In the genomic region with DNA sequence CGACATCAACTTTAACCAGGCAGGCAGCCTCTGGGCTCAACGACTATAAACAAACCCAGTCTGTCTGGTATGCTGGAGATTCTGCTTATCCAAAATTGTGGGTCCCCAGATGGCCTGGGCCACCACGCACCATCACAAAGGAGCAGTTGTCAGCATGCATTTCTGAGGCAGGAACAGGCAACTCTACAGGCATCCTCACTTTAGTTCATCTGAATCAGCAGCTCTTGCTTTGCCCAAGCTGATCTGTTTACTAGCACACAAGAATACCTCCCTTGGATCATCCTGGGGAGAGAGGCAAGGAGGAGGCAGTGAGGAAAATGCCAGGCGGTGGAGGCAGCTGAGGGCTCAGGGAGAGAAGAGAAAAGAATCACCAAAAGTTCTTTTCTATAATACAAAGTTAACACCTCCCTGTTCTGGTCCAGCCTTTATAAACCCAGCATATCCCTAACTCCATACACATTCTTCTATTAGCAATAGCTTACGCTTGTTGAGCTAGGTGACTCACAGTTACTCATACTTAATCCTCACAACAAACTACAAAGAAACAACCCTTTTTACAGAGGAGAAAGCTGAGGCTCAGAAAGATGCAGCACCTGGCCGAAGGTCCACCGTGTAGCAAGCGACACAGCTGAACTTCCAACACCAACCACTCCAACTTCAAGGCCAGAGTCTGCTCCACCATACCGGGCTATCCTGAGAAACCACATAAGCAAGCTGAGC, we compare ENCODE assay signal across 21 cellular contexts. TPM values are rescaled to one million over a fixed set of nuclear protein-coding genes. Genes with fewer than 3 reads are reported as not detected.
A peak's percentile ranks its signal among the peaks of the same experiment; 100 is the strongest.
DNase-seq lines count a peak whose midpoint lies in the region; ATAC-seq, FAIRE-seq and TF ChIP-seq lines count a peak whose summit lies in the region.
"Had no signal": no experiment of that assay in that cellular context is flagged by ENCODE, and none has a peak within 500 bp of the region (broad histone marks: within the 10 kb centered on the region; RNA-seq: fewer than 3 reads in every experiment).

No MANE protein-coding gene starts in this region.

- H3K9me1 ChIP-seq in IMR-90 (ENCODE audit: insufficient read depth, low read length) (peaks cover 16% of the 10 kb centered on the region), K562 (ENCODE audit: control insufficient read depth, insufficient read depth, low read length) (no peaks in the 10 kb centered on the region), keratinocyte (ENCODE audit: control insufficient read depth, extremely low read depth, insufficient read depth, low read length) (peaks cover 2% of the 10 kb centered on the region)

- H3K23ac ChIP-seq in IMR-90 (ENCODE audit: low read depth, low read length): no peak overlapping the region; the same call in 1 of the 2 replicates

- in situ Hi-C loops in IMR-90 (cut with MboI; ENCODE audit: low sequenced_read_pairs): no loop called here
- in situ Hi-C loops in K562 (cut with MboI): no loop called here

- H3K56ac ChIP-seq in IMR-90 (ENCODE audit: extremely low read depth, insufficient read depth, low read length): no peak overlapping the region

- H2BK5ac ChIP-seq in IMR-90 (ENCODE audit: low read depth, low read length, poor library complexity, severe bottlenecking): no peak overlapping the region

- H2BK20ac ChIP-seq in IMR-90 (ENCODE audit: low read depth, low read length): no peak overlapping the region

- H2BK15ac ChIP-seq in IMR-90 (ENCODE audit: low read depth, low read length): no peak overlapping the region

- 0 out of 2 replicates have a peak overlapping the region, but pooled peaks have one; percentile 7 for H3K14ac ChIP-seq in IMR-90 (replicated peaks; ENCODE audit: low read depth, low read length)

- H4K20me1 ChIP-seq in IMR-90 (ENCODE audit: insufficient read depth, low read length) (peaks cover 31% of the 10 kb centered on the region), K562 (replicated peaks; ENCODE audit: control insufficient read depth, insufficient read depth, low read length) (no peaks in the 10 kb centered on the region; the same call in 1 of the 2 replicates), keratinocyte (ENCODE audit: control insufficient read depth, extremely low read depth, insufficient read depth, low read length) (peaks cover 9% of the 10 kb centered on the region)

- peak overlapping the region; percentile 24; the same call in 1 of the 2 replicates for H3K4ac ChIP-seq in IMR-90 (ENCODE audit: low read depth, low read length)

- H3K36me3 ChIP-seq in IMR-90 (ENCODE audit: control insufficient read depth, insufficient read depth, low read length) (peaks cover 17% of the 10 kb centered on the region), K562 (ENCODE audit: control insufficient read depth, insufficient read depth, low read length) (peaks cover 69% of the 10 kb centered on the region), keratinocyte (ENCODE audit: control insufficient read depth in 2 of 2, extremely low read depth in 1 of 2, insufficient read depth in 2 of 2, low read length in 2 of 2) (peaks cover 35 to 49% of the 10 kb centered on the region in 2 experiments)

- peak; percentile 62 for DNase-seq in AG20443 (ENCODE audit: low spot score)
- peak; percentile 79 for DNase-seq in IMR-90
- no peak for DNase-seq in K562 (ENCODE audit: extremely low read depth in 1 of 4, low spot score in 3 of 4)
- DNase-seq in keratinocyte (ENCODE audit: low read depth, low spot score): no peak
- DNase-seq in T1000 (lab: John Stamatoyannopoulos, UW): no peak
- DNase-seq in HEK293T (ENCODE audit: extremely low spot score): no peak
- DNase-seq: activated naive CD4-positive, alpha-beta T cell treated with Interleukin-2 at 50 U/mL for 16 hours; C1 segment of cervical spinal cord; DMS79; effector memory CD8-positive, alpha-beta T cell; H9; head of caudate nucleus; NCI-H1694; NCI-H524 treated with DMSO at 0.1 percent for 48 hours; nucleus accumbens; T-helper 1 cell; upper lobe of right lung had no signal

- TF ChIP-seq RAD21 in IMR-90 (IDR thresholded peaks at IDR 0.05; ENCODE audit: low read length): no peak
- no peak for TF ChIP-seq RAD21 in K562 (CRISPR knock-in tag; conservative IDR thresholded peaks at IDR 0.05 in 1 of 2, IDR thresholded peaks at IDR 0.05 in 1 of 2)

- peak overlapping the region; percentile 2; the same call in 1 of the 2 replicates for H2AK5ac ChIP-seq in IMR-90 (ENCODE audit: low read depth, low read length)

- intact Hi-C loops in IMR-90 (cut with micrococcal nuclease): no loop called here
- intact Hi-C loops in K562 (cut with micrococcal nuclease): no loop called here

- BruUV-seq in IMR-90 (replicated peaks; lab: Mats Ljungman, UMichigan) (no TSS peak), K562 (replicated peaks; lab: Mats Ljungman, UMichigan) (no TSS peak)

- H3K79me2 ChIP-seq in K562 (ENCODE audit: control insufficient read depth, insufficient read depth, low read length) (no peaks in the 10 kb centered on the region), keratinocyte (ENCODE audit: control insufficient read depth, insufficient read depth, low read length) (peaks cover 24% of the 10 kb centered on the region)

- H4K8ac ChIP-seq in IMR-90 (ENCODE audit: low read depth in 2 of 2, low read length in 2 of 2): no peak overlapping the region

- no peak overlapping the region for H3K27ac ChIP-seq in IMR-90 (ENCODE audit: insufficient read depth, low read length)
- H3K27ac ChIP-seq in K562 (ENCODE audit: extremely low read depth, low read depth, low read length): no peak overlapping the region
- peak overlapping the region; percentile 58 for H3K27ac ChIP-seq in keratinocyte (ENCODE audit: control insufficient read depth, insufficient read depth, low read length)
- H3K27ac ChIP-seq: skin epidermis, upper lobe of right lung had no signal

- H3K27me3 ChIP-seq in IMR-90 (ENCODE audit: control insufficient read depth, insufficient read depth, low read length) (no peaks in the 10 kb centered on the region), K562 (ENCODE audit: control insufficient read depth in 2 of 2, insufficient read depth in 2 of 2, low read length in 2 of 2) (no peaks in the 10 kb centered on the region), keratinocyte (ENCODE audit: control insufficient read depth, extremely low read depth, insufficient read depth, low read length) (no peaks in the 10 kb centered on the region)
- H3K27me3 ChIP-seq: upper lobe of right lung had no signal

- no peak overlapping the region for H2AK9ac ChIP-seq in IMR-90 (replicated peaks; ENCODE audit: low read depth, low read length, poor library complexity)

- H3K9ac ChIP-seq in IMR-90 (ENCODE audit: low read depth, low read length) (no peak overlapping the region), K562 (ENCODE audit: insufficient read depth in 1 of 2, low read depth in 2 of 2, low read length in 2 of 2) (no peak overlapping the region), keratinocyte (ENCODE audit: control insufficient read depth, extremely low read depth, insufficient read depth, low read length) (no peak overlapping the region)

- H3K4me2 ChIP-seq in IMR-90 (ENCODE audit: low read depth, low read length) (peak overlapping the region; percentile 32; the same call in 1 of the 2 replicates), K562 (ENCODE audit: insufficient read depth, low read length) (no peak overlapping the region), keratinocyte (ENCODE audit: control insufficient read depth, extremely low read depth, insufficient read depth, low read depth, low read length) (peak overlapping the region; percentile 13)

- ATAC-seq in IMR-90 (ENCODE audit: low read depth) (peak; percentile 73), K562 (no peak), HG03097 (IDR thresholded peaks at IDR 0.05; ENCODE audit: low FRiP score, unreplicated experiment) (no peak), HG03045 (IDR thresholded peaks at IDR 0.05; ENCODE audit: unreplicated experiment) (no peak)
- ATAC-seq: activated CD4-positive, CD25-positive, alpha-beta regulatory T cell treated with anti-CD3 and anti-CD28 coated beads, Interleukin-2, amount 50 U/mL, for 24 hours; effector memory CD8-positive, alpha-beta T cell; upper lobe of right lung had no signal

- no peak overlapping the region for H4K5ac ChIP-seq in IMR-90 (ENCODE audit: low read depth, low read length)

- TF ChIP-seq EP300 in K562 (IDR thresholded peaks at IDR 0.05; ENCODE audit: low read length): no peak

- H3K4me3 ChIP-seq in IMR-90 (ENCODE audit: insufficient read depth, low read depth, low read length) (no peak overlapping the region), K562 (no peak overlapping the region), keratinocyte (ENCODE audit: control insufficient read depth in 2 of 3, extremely low read depth in 1 of 3, insufficient read depth in 2 of 3, low read depth in 1 of 3, low read length in 3 of 3) (no peak overlapping the region)
- H3K4me3 ChIP-seq: skin epidermis, upper lobe of right lung had no signal

- H3K4me1 ChIP-seq in IMR-90 (ENCODE audit: control insufficient read depth, insufficient read depth, low read length) (peaks cover 19% of the 10 kb centered on the region), K562 (replicated peaks in 1 of 2; ENCODE audit: control insufficient read depth in 2 of 2, insufficient read depth in 2 of 2, low read length in 2 of 2) (no peaks in the 10 kb centered on the region), keratinocyte (ENCODE audit: control insufficient read depth, extremely low read depth, insufficient read depth, low read length) (peaks cover 9% of the 10 kb centered on the region)

- no peak overlapping the region for H4K91ac ChIP-seq in IMR-90 (ENCODE audit: insufficient read depth, low read depth, low read length)

- H3K18ac ChIP-seq in IMR-90 (ENCODE audit: low read depth, low read length): no peak overlapping the region

- H2AFZ ChIP-seq in IMR-90 (replicated peaks; ENCODE audit: low read length, poor library complexity) (peak overlapping the region; percentile 1), K562 (ENCODE audit: low read depth, low read length) (no peak overlapping the region), keratinocyte (ENCODE audit: control insufficient read depth, low read length) (no peak overlapping the region)

- POLR2A ChIA-PET in IMR-90 (lab: Charles Lee; ENCODE audit: unreplicated experiment): no interaction called here
- POLR2A ChIA-PET in K562 (lab: Yijun Ruan, JAX): interaction anchor here (0.6 to 1.4 kb wide), 3 partner anchors 11 to 68 kb away, joined by 3 to 4 read pairs (median 3); no protein-coding TSS in a partner anchor
- POLR2A ChIA-PET in HEK293T (lab: Yijun Ruan, JAX): no interaction called here

- TF ChIP-seq POLR2A in IMR-90 (IDR thresholded peaks at IDR 0.05; ENCODE audit: low read depth, low read length) (no peak), K562 (conservative IDR thresholded peaks at IDR 0.05) (no peak)

- 0% methylated on average over 1 of the region's 9 CpGs; no CpG with 5 or more reads in 1 of the 2 experiments for WGBS in IMR-90 (ENCODE audit: extremely low coverage in 2 of 2, insufficient read length in 1 of 2), 2 experiments
- WGBS in K562 (ENCODE audit: insufficient coverage, low coverage, missing lambda C conversion rate): 74% methylated on average over 9 of the region's 9 CpGs

- CTCF ChIA-PET in IMR-90 (lab: Yijun Ruan, JAX): no interaction called here
- CTCF ChIA-PET in K562 (lab: Yijun Ruan, JAX; ENCODE audit: low intra/inter-chr PET ratio): no interaction called here
- CTCF ChIA-PET in HEK293T (lab: Yijun Ruan, JAX): no interaction called here

- FAIRE-seq in K562 (lab: Jason Lieb, UNC) (no peak), keratinocyte (lab: Jason Lieb, UNC) (peak; percentile 86)

- TF ChIP-seq CTCF in IMR-90 (conservative IDR thresholded peaks at IDR 0.05; ENCODE audit: low read depth, low read length) (no peak), K562 (IDR thresholded peaks at IDR 0.05 in 2 of 3, conservative IDR thresholded peaks at IDR 0.05 in 1 of 3; ENCODE audit: insufficient read depth in 2 of 3, low read depth in 1 of 3, low read length in 3 of 3) (no peak), keratinocyte (optimal IDR thresholded peaks at IDR 0.05 in 1 of 3, IDR thresholded peaks at IDR 0.05 in 1 of 3, conservative IDR thresholded peaks at IDR 0.05 in 1 of 3; ENCODE audit: extremely low read depth in 1 of 3, insufficient read depth in 2 of 3, low read length in 3 of 3) (no peak)

- H3K79me1 ChIP-seq in IMR-90 (ENCODE audit: low read depth in 1 of 2, low read length in 2 of 2): peaks cover 21 to 50% of the 10 kb centered on the region in 2 experiments

- dilution Hi-C loops in IMR-90 (cut with HindIII; ENCODE audit: low sequenced_read_pairs, unreplicated experiment): no loop called here
- dilution Hi-C loops in keratinocyte (cut with MboI; ENCODE audit: extremely low pct_ligation_motif_present, low sequenced_read_pairs): no loop called here

- H3K9me3 ChIP-seq in IMR-90 (ENCODE audit: control insufficient read depth, insufficient read depth, low read length) (no peaks in the 10 kb centered on the region), K562 (replicated peaks; ENCODE audit: control insufficient read depth, insufficient read depth, low read depth, low read length) (no peaks in the 10 kb centered on the region), keratinocyte (ENCODE audit: control insufficient read depth, low read depth, low read length) (no peaks in the 10 kb centered on the region)
- H3K9me3 ChIP-seq: upper lobe of right lung had no signal

- no peak overlapping the region for H2BK120ac ChIP-seq in IMR-90 (ENCODE audit: low read depth, low read length)

RNA-seq across cellular contexts. Expression of a gene that starts 33.6 kb away (rescaled TPM):
- total RNA-seq in IMR-90 (2012; rRNA removed) (57.2 and 57.7 TPM in 2 replicates), K562 (2014; rRNA removed) (77.1 and 78.6 TPM in 2 replicates), K562 (2014; rRNA removed; fragmentation: Illumina TruSeq; extraction: Trizol) (60.2 and 61.9 TPM in 2 replicates), K562 (2015; rRNA removed; fragmentation: Illumina TruSeq; extraction: Trizol) (62.0 and 67.2 TPM in 2 replicates), K562 (2021) (78.4 and 81.8 TPM in 2 replicates)
- polyA plus RNA-seq in IMR-90 (2012; rRNA removed) (58.0 and 59.6 TPM in 2 replicates), K562 (2011; rRNA removed) (120 and 137 TPM in 2 replicates), K562 (2014; fragmentation: Illumina TruSeq; extraction: Trizol) (98.3 and 100 TPM in 2 replicates), K562 (2014; fragmentation: Nextera tagmentation; extraction: Ambion mirVana) (10 to 100 TPM; 10.3 to 11.5 TPM), K562 (2014; rRNA removed) (50.4 and 57.0 TPM in 2 replicates), keratinocyte (151 to 203 TPM (median 162 TPM) in 3 replicates)
- 36.8 and 44.6 TPM in 2 replicates for polyA plus RNA-seq in IMR-90 (2012; cell fraction: cytosol; rRNA removed)
- 30.2 and 63.6 TPM in 2 replicates for polyA plus RNA-seq in IMR-90 (2012; cell fraction: nucleus; rRNA removed; ENCODE audit: low replicate concordance)
- 109 and 142 TPM in 2 replicates for total RNA-seq in K562 (2011; cell fraction: chromatin; rRNA removed; ENCODE audit: low replicate concordance)
- total RNA-seq in K562 (2011; cell fraction: nucleolus; rRNA removed): 125 and 127 TPM in 2 replicates
- 125 and 135 TPM in 2 replicates for total RNA-seq in K562 (2011; cell fraction: nucleoplasm; rRNA removed)
- 128 and 154 TPM in 2 replicates for polyA plus RNA-seq in K562 (2011; cell fraction: cytosol; rRNA removed)
- polyA plus RNA-seq in K562 (2011; cell fraction: nucleus; rRNA removed): 109 and 127 TPM in 2 replicates
- polyA plus RNA-seq in K562 (2012): 64.4 and 69.1 TPM in 2 replicates
- 182 and 274 TPM in 2 replicates for polyA minus RNA-seq in K562 (2011; rRNA and poly(A)+ RNA removed)
- polyA minus RNA-seq in K562 (2011; cell fraction: cytosol; rRNA and poly(A)+ RNA removed): 53.8 and 89.1 TPM in 2 replicates
- 47.1 and 72.9 TPM in 2 replicates for polyA minus RNA-seq in K562 (2011; cell fraction: nucleus; rRNA and poly(A)+ RNA removed)
- polyA plus RNA-seq in keratinocyte (2011; ENCODE audit: low read depth): 50.8 TPM
- polyA plus RNA-seq in keratinocyte (2011; cell fraction: cytosol; rRNA removed): 193 and 216 TPM in 2 replicates
- 123 and 154 TPM in 2 replicates for polyA plus RNA-seq in keratinocyte (2011; cell fraction: nucleus; rRNA removed)
- polyA plus RNA-seq in keratinocyte (2012; ENCODE audit: low replicate concordance): 68.9 and 89.7 TPM in 2 replicates
- polyA minus RNA-seq in keratinocyte: 381 to 451 TPM (median 383 TPM) in 3 replicates
- polyA minus RNA-seq in keratinocyte (2011; cell fraction: cytosol; rRNA and poly(A)+ RNA removed): 123 TPM
- 61.2 and 113 TPM in 2 replicates for polyA minus RNA-seq in keratinocyte (2011; cell fraction: nucleus; rRNA and poly(A)+ RNA removed)

RNA-seq across cellular contexts. Expression of a gene that starts 33.7 kb away (rescaled TPM):
- total RNA-seq in IMR-90 (2012; rRNA removed) (62.2 and 96.9 TPM in 2 replicates), K562 (2014; rRNA removed) (112 and 119 TPM in 2 replicates), K562 (2014; rRNA removed; fragmentation: Illumina TruSeq; extraction: Trizol) (119 TPM in 2 replicates), K562 (2015; rRNA removed; fragmentation: Illumina TruSeq; extraction: Trizol) (105 and 107 TPM in 2 replicates), K562 (2021) (87.4 and 98.3 TPM in 2 replicates)
- polyA plus RNA-seq in IMR-90 (2012; rRNA removed) (52.8 and 61.6 TPM in 2 replicates), K562 (2011; rRNA removed) (132 and 154 TPM in 2 replicates), K562 (2014; fragmentation: Illumina TruSeq; extraction: Trizol) (88.5 and 99.2 TPM in 2 replicates), K562 (2014; fragmentation: Nextera tagmentation; extraction: Ambion mirVana) (100 to 1,000 TPM; 236 to 237 TPM), K562 (2014; rRNA removed) (110 and 134 TPM in 2 replicates), keratinocyte (75.9 to 94.4 TPM (median 89.3 TPM) in 3 replicates)
- polyA plus RNA-seq in IMR-90 (2012; cell fraction: cytosol; rRNA removed): 39.4 and 46.8 TPM in 2 replicates
- polyA plus RNA-seq in IMR-90 (2012; cell fraction: nucleus; rRNA removed; ENCODE audit: low replicate concordance): 22.4 and 65.7 TPM in 2 replicates
- total RNA-seq in K562 (2011; cell fraction: chromatin; rRNA removed; ENCODE audit: low replicate concordance): 124 and 137 TPM in 2 replicates
- total RNA-seq in K562 (2011; cell fraction: nucleolus; rRNA removed): 87.0 and 90.4 TPM in 2 replicates
- total RNA-seq in K562 (2011; cell fraction: nucleoplasm; rRNA removed): 129 and 185 TPM in 2 replicates
- 67.9 and 117 TPM in 2 replicates for polyA plus RNA-seq in K562 (2011; cell fraction: cytosol; rRNA removed)
- 104 and 118 TPM in 2 replicates for polyA plus RNA-seq in K562 (2011; cell fraction: nucleus; rRNA removed)
- 61.4 and 143 TPM in 2 replicates for polyA plus RNA-seq in K562 (2012)
- polyA minus RNA-seq in K562 (2011; rRNA and poly(A)+ RNA removed): 130 and 154 TPM in 2 replicates
- 25.9 and 38.0 TPM in 2 replicates for polyA minus RNA-seq in K562 (2011; cell fraction: cytosol; rRNA and poly(A)+ RNA removed)
- 37.3 and 60.9 TPM in 2 replicates for polyA minus RNA-seq in K562 (2011; cell fraction: nucleus; rRNA and poly(A)+ RNA removed)
- polyA plus RNA-seq in keratinocyte (2011; ENCODE audit: low read depth): 52.6 TPM
- 58.5 and 64.7 TPM in 2 replicates for polyA plus RNA-seq in keratinocyte (2011; cell fraction: cytosol; rRNA removed)
- 63.5 and 83.2 TPM in 2 replicates for polyA plus RNA-seq in keratinocyte (2011; cell fraction: nucleus; rRNA removed)
- 77.0 and 80.2 TPM in 2 replicates for polyA plus RNA-seq in keratinocyte (2012; ENCODE audit: low replicate concordance)
- polyA minus RNA-seq in keratinocyte: 17.1 to 49.2 TPM (median 30.2 TPM) in 3 replicates
- 21.9 TPM for polyA minus RNA-seq in keratinocyte (2011; cell fraction: cytosol; rRNA and poly(A)+ RNA removed)
- 19.9 and 28.8 TPM in 2 replicates for polyA minus RNA-seq in keratinocyte (2011; cell fraction: nucleus; rRNA and poly(A)+ RNA removed)

Comparison
In these comparisons a context has a peak if more than half of its experiments do, and no peak if none do; other contexts are left out.
1. DNase-seq: peak in AG20443 (single experiment) and IMR-90 (single experiment); none in K562 (0 of 4), keratinocyte (single experiment), T1000 (single experiment) and HEK293T (single experiment).